In the genomic region with DNA sequence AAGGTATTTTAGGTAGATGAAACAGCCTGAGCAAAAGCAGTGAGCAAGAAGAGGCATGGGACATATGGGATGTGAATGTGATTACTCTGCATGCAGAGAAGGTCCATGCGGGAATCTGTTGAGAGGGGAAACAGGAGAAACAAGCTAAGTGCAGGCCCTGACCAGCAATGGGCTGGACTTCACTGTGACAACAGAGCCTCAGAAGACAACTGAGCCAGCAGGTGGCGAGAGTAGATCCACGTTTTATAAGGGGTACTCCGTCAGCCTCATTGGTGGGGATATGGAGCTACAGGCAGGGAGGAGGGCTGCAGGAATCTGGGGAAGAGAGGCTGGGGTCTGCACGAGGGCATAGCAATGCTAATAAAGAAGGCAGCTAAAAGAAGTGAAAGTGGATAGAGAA, we compare ENCODE assay signal across 14 cellular contexts.
DNase-seq lines count a peak whose midpoint lies in the region; TF ChIP-seq lines count a peak whose summit lies in the region.
"Had no signal": no experiment of that assay in that cellular context is flagged by ENCODE, and none has a peak within 500 bp of the region (broad histone marks: within the 10 kb centered on the region; RNA-seq: fewer than 3 reads in every experiment).

No MANE protein-coding gene starts in this region.

- in situ Hi-C loops in G401 (cut with HindIII; ENCODE audit: low sequenced_read_pairs), result no loop called here

- H3K4me1 Mint-ChIP-seq in endothelial cell (ENCODE audit: unreplicated experiment), result no peaks in the 10 kb centered on the region
- peaks cover 6% of the 10 kb centered on the region for H3K4me1 Mint-ChIP-seq in neural crest cell

- DNase-seq in D341Med (ENCODE audit: low spot score) (peak; percentile 49), NCI-H69 (lab: John Stamatoyannopoulos, UW) (peak; percentile 2), endothelial cell (ENCODE audit: low spot score) (peak; percentile 38), neural crest cell (ENCODE audit: low read depth, low spot score) (no peak), hepatic stellate cell (ENCODE audit: low spot score) (no peak), SIG-M5 (lab: John Stamatoyannopoulos, UW) (no peak), G401 (ENCODE audit: low spot score) (no peak)
- DNase-seq in activated naive CD4-positive, alpha-beta T cell (lab: John Stamatoyannopoulos, UW), result no peak
- DNase-seq: activated CD8-positive, alpha-beta T cell treated with anti-CD3 and anti-CD28 coated beads for 36 hours; activated gamma-delta T cell; effector CD8-positive, alpha-beta T cell; lower lobe of right lung; Peyer's patch had no signal

- H3K36me3 Mint-ChIP-seq in endothelial cell (ENCODE audit: low read depth, unreplicated experiment), result no peaks in the 10 kb centered on the region
- no peaks in the 10 kb centered on the region for H3K36me3 Mint-ChIP-seq in neural crest cell (ENCODE audit: low read depth)

- H3K9me3 Mint-ChIP-seq in endothelial cell (ENCODE audit: unreplicated experiment) (no peaks in the 10 kb centered on the region), neural crest cell (no peaks in the 10 kb centered on the region)
- H3K9me3 Mint-ChIP-seq: activated CD8-positive, alpha-beta T cell treated with anti-CD3 and anti-CD28 coated beads for 36 hours; T-helper 2 cell treated with Interferon-gamma antibody and Interleukin-4, amounts not matched to agents 5 μg/mL and 100 μg/mL, for 36 hours had no signal

- TF ChIP-seq CTCF in endothelial cell (IDR thresholded peaks at IDR 0.05; ENCODE audit: unreplicated experiment) (no peak), neural crest cell (conservative IDR thresholded peaks at IDR 0.05) (peak; percentile 31)

- H3K4me3 Mint-ChIP-seq in endothelial cell (ENCODE audit: unreplicated experiment) (no peak overlapping the region), neural crest cell (no peak overlapping the region)
- H3K4me3 Mint-ChIP-seq: activated CD8-positive, alpha-beta T cell treated with anti-CD3 and anti-CD28 coated beads for 36 hours; T-helper 2 cell treated with Interferon-gamma antibody and Interleukin-4, amounts not matched to agents 5 μg/mL and 100 μg/mL, for 36 hours had no signal

- H3K27me3 Mint-ChIP-seq in endothelial cell (ENCODE audit: unreplicated experiment) (no peaks in the 10 kb centered on the region), neural crest cell (ENCODE audit: low read depth) (no peaks in the 10 kb centered on the region)
- H3K27me3 Mint-ChIP-seq: activated CD8-positive, alpha-beta T cell treated with anti-CD3 and anti-CD28 coated beads for 36 hours had no signal

- H3K27ac Mint-ChIP-seq in endothelial cell (ENCODE audit: unreplicated experiment), result no peak overlapping the region
- no peak overlapping the region for H3K27ac Mint-ChIP-seq in neural crest cell (ENCODE audit: unreplicated experiment)
- H3K27ac Mint-ChIP-seq: activated CD8-positive, alpha-beta T cell treated with anti-CD3 and anti-CD28 coated beads for 36 hours; T-helper 2 cell treated with Interferon-gamma antibody and Interleukin-4, amounts not matched to agents 5 μg/mL and 100 μg/mL, for 36 hours had no signal

Comparison
In these comparisons a context has a peak if more than half of its experiments do, and no peak if none do; other contexts are left out.
1. DNase-seq: peak in D341Med (single experiment), NCI-H69 (single experiment) and endothelial cell (single experiment); none in neural crest cell (single experiment), hepatic stellate cell (single experiment), SIG-M5 (single experiment), activated naive CD4-positive, alpha-beta T cell (0 of 4) and G401 (single experiment).